Comparison of ENCODE assay signal across 19 cellular contexts in genomic region chr5:81020478-81021167, GRCh38.
A peak's percentile ranks its signal among the peaks of the same experiment; 100 is the strongest.
DNase-seq lines count a peak whose midpoint lies in the region; ATAC-seq, FAIRE-seq and TF ChIP-seq lines count a peak whose summit lies in the region.
"Had no signal": no experiment of that assay in that cellular context is flagged by ENCODE, and none has a peak within 500 bp of the region (broad histone marks: within the 10 kb centered on the region; RNA-seq: fewer than 3 reads in every experiment).

No MANE protein-coding gene starts in this region.

- H3K9me3 ChIP-seq in SJCRH30 (replicated peaks), result no peaks in the 10 kb centered on the region
- H3K9me3 ChIP-seq: MG63, ovary, sigmoid colon, tibial artery had no signal

- H3K27me3 ChIP-seq in SJCRH30, result no peaks in the 10 kb centered on the region
- H3K27me3 ChIP-seq: MG63, sigmoid colon, tibial artery had no signal

- no peak overlapping the region for H3K27ac Mint-ChIP-seq in activated T-helper 17 cell treated with anti-CD3 and anti-CD28 coated beads, Interleukin-2, amount 50 U/mL, for 72 hours

- H3K9me3 Mint-ChIP-seq in activated T-helper 17 cell treated with anti-CD3 and anti-CD28 coated beads, Interleukin-2, amount 50 U/mL, for 72 hours, result no peaks in the 10 kb centered on the region

- ATAC-seq in activated T-helper 17 cell treated with anti-CD3 and anti-CD28 coated beads, Interleukin-2, amount 50 U/mL, for 72 hours (replicated peaks), result no peak

- H3K27ac ChIP-seq in SJCRH30, result no peak overlapping the region
- H3K27ac ChIP-seq: ovary, sigmoid colon, tibial artery had no signal

- H3K4me1 ChIP-seq in SJCRH30, result peaks cover 18% of the 10 kb centered on the region
- H3K4me1 ChIP-seq: tibial artery had no signal

- in situ Hi-C loops in G401 (cut with HindIII; ENCODE audit: low sequenced_read_pairs), result no loop called here

- no peaks in the 10 kb centered on the region for H3K27me3 Mint-ChIP-seq in activated T-helper 17 cell treated with anti-CD3 and anti-CD28 coated beads, Interleukin-2, amount 50 U/mL, for 72 hours

- no peak for TF ChIP-seq CTCF in epithelial cell of esophagus (IDR thresholded peaks at IDR 0.05; ENCODE audit: insufficient read depth, low read depth, low read length, missing control alignments)

- H3K4me3 Mint-ChIP-seq in activated T-helper 17 cell treated with anti-CD3 and anti-CD28 coated beads, Interleukin-2, amount 50 U/mL, for 72 hours, result no peak overlapping the region

- H3K4me3 ChIP-seq in epithelial cell of esophagus (ENCODE audit: low read length) (no peak overlapping the region), SJCRH30 (no peak overlapping the region)
- H3K4me3 ChIP-seq: MG63, ovary, sigmoid colon, tibial artery had no signal

- no peaks in the 10 kb centered on the region for H3K36me3 ChIP-seq in SJCRH30
- H3K36me3 ChIP-seq: MG63, ovary, sigmoid colon, tibial artery had no signal

- FAIRE-seq in RCC 7860 (lab: Jason Lieb, UNC), result peak; percentile 23
- FAIRE-seq: GM12892, TTC549 had no signal

- H3K36me3 Mint-ChIP-seq in activated T-helper 17 cell treated with anti-CD3 and anti-CD28 coated beads, Interleukin-2, amount 50 U/mL, for 72 hours (ENCODE audit: low read depth), result no peaks in the 10 kb centered on the region

- DNase-seq in ELF-1 (ENCODE audit: low read depth, low spot score) (peak; percentile 47), RCC 7860 (ENCODE audit: low spot score) (peak; percentile 23), epithelial cell of esophagus (ENCODE audit: low read depth) (peak; percentile 33), renal cortical epithelial cell (ENCODE audit: low read depth) (peak; percentile 59), G401 (ENCODE audit: low spot score) (no peak), SJCRH30 (no peak)
- DNase-seq: activated CD4-positive, alpha-beta T cell treated with anti-CD3 and anti-CD28 coated beads for 48 hours; amygdala; effector memory CD4-positive, alpha-beta T cell; head of caudate nucleus; MG63; NCI-H82; ovary; sigmoid colon; stimulated activated naive CD4-positive, alpha-beta T cell; tibial artery had no signal

- H3K4me1 Mint-ChIP-seq in activated T-helper 17 cell treated with anti-CD3 and anti-CD28 coated beads, Interleukin-2, amount 50 U/mL, for 72 hours, result peaks cover 37% of the 10 kb centered on the region

Comparison
In these comparisons a context has a peak if more than half of its experiments do, and no peak if none do; other contexts are left out.
1. DNase-seq: peak in ELF-1 (single experiment), RCC 7860 (single experiment), epithelial cell of esophagus (single experiment) and renal cortical epithelial cell (single experiment); none in G401 (single experiment) and SJCRH30 (0 of 2).